In the genomic region with DNA sequence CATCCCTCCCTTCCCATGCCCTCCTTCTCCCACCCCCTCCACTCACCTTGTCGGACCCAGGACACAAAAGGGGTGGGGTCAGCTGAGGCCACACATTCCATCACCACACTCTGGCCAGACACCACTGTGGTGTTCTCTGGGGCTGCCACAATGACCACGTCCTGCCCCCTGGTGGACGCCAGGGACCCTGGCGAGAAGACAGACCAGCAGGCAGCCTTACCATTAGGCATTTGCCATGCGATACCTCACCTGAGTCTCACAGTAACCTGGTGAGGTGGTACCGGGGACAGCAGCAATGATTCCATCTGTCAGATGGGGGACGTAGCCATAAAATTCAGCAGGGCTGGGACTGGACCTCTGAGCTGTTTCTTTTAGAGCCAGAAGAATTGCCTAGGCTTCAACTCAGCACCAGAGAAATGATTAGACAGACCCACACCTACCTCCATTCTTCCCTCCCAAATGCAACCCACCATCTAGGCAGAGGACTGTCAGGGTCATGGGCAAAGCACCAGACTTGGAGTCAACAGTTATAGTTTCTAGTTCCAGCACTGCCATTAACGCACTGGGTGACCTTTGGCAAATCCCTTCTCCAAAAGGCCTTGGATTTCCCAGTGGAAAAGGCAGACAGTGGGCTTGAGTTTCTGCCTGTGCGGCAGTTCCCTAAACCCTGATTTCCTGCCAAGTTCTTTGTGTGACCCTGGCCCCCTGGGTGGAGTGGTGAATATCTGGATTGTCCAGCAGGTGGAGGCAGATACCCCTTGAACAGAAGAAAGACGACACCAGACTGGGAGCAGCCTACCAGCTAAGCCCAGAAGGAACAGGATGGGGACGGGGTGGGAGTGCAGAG, we compare ENCODE assay signal across 1 cellular context.
TF ChIP-seq lines count a peak whose summit lies in the region.

No MANE protein-coding gene starts in this region.

TF ChIP-seq in endothelial cell of umbilical vein, 7 proteins besides CTCF, POLR2A, EP300 and RAD21:
- no peak for TF ChIP-seq MAX (IDR thresholded peaks at IDR 0.05; ENCODE audit: insufficient read depth, insufficient read length)
- TF ChIP-seq POLR2AphosphoS5 (IDR thresholded peaks at IDR 0.05; ENCODE audit: insufficient read depth, low read depth, low read length) = no peak
- TF ChIP-seq JUN (IDR thresholded peaks at IDR 0.05; ENCODE audit: borderline replicate concordance, insufficient read depth, insufficient read length, low read depth) = no peak
- TF ChIP-seq MYC (IDR thresholded peaks at IDR 0.05; ENCODE audit: low read depth, low read length) = no peak
- no peak for TF ChIP-seq EZH2 (IDR thresholded peaks at IDR 0.05; ENCODE audit: borderline replicate concordance, low read depth, low read length, severe bottlenecking)
- no peak for TF ChIP-seq FOS (IDR thresholded peaks at IDR 0.05; ENCODE audit: borderline replicate concordance, insufficient read depth, low read length)
- no peak for TF ChIP-seq GATA2 (IDR thresholded peaks at IDR 0.05; ENCODE audit: insufficient read depth, insufficient read length, low read depth, low read length)
TF ChIP-seq in endothelial cell of umbilical vein: peak in this region for 0.
